Comparison of ENCODE assay signal across 8 cellular contexts in the genomic region with DNA sequence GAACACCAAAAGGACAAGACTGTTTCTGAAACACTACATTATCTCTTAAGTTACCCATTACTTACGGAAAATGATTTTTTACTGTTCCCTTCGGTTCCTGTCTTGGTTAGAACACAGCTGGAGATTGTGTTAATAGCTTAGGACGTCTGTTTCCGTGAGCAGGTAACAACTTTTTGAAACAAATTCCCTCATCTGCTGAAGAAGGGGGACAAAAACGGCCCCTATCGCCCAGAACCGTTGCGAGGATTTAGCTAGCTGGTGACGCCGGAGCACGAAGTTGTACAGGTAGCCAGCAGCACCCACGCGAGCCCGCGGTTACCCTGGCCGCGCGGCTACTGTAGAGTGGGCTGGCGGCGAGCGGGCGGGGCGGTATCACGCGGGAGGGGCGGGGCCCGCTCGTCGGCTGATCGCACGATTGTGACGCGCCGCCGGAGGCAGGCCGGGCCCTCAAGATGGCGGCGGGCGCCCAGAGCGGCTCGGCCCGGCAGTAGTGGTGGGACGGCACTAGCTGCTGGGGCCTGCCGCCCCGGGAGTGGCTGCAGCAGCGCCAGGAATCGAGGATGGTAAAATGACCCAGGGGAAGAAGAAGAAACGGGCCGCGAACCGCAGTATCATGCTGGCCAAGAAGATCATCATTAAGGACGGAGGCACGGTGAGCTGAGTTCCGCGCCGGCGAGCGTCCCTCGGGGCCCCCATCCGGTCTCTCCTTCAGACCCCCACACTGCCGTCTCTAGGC.
DNase-seq lines count a peak whose midpoint lies in the region; ATAC-seq, FAIRE-seq and TF ChIP-seq lines count a peak whose summit lies in the region.

No MANE protein-coding gene starts in this region.

- FAIRE-seq in keratinocyte (lab: Jason Lieb, UNC): peak; percentile 59

- H3K4me2 ChIP-seq in keratinocyte (ENCODE audit: control insufficient read depth, extremely low read depth, insufficient read depth, low read depth, low read length): peak overlapping the region; percentile 86

- ATAC-seq in GM18873 (IDR thresholded peaks at IDR 0.05; ENCODE audit: low FRiP score, unreplicated experiment): peak; percentile 68
- ATAC-seq in HG03108 (IDR thresholded peaks at IDR 0.05; ENCODE audit: unreplicated experiment): peak; percentile 92

- peaks cover 70% of the 10 kb centered on the region for H3K79me2 ChIP-seq in keratinocyte (ENCODE audit: control insufficient read depth, insufficient read depth, low read length)

- TF ChIP-seq CTCF in keratinocyte (optimal IDR thresholded peaks at IDR 0.05 in 1 of 3, IDR thresholded peaks at IDR 0.05 in 1 of 3, conservative IDR thresholded peaks at IDR 0.05 in 1 of 3; ENCODE audit: extremely low read depth in 1 of 3, insufficient read depth in 2 of 3, low read length in 3 of 3): no peak

- H3K27me3 ChIP-seq in keratinocyte (ENCODE audit: control insufficient read depth, extremely low read depth, insufficient read depth, low read length): no peaks in the 10 kb centered on the region

- H3K36me3 ChIP-seq in keratinocyte (ENCODE audit: control insufficient read depth in 2 of 2, extremely low read depth in 1 of 2, insufficient read depth in 2 of 2, low read length in 2 of 2): no peaks in the 10 kb centered on the region

- H3K9me1 ChIP-seq in keratinocyte (ENCODE audit: control insufficient read depth, extremely low read depth, insufficient read depth, low read length): no peaks in the 10 kb centered on the region

- peaks cover 17% of the 10 kb centered on the region for H3K4me1 ChIP-seq in keratinocyte (ENCODE audit: control insufficient read depth, extremely low read depth, insufficient read depth, low read length)

- dilution Hi-C loops in keratinocyte (cut with MboI; ENCODE audit: extremely low pct_ligation_motif_present, low sequenced_read_pairs): no loop called here

- no peaks in the 10 kb centered on the region for H4K20me1 ChIP-seq in keratinocyte (ENCODE audit: control insufficient read depth, extremely low read depth, insufficient read depth, low read length)

- no peaks in the 10 kb centered on the region for H3K9me3 ChIP-seq in keratinocyte (ENCODE audit: control insufficient read depth, low read depth, low read length)

- H2AFZ ChIP-seq in keratinocyte (ENCODE audit: control insufficient read depth, low read length): peak overlapping the region; percentile 83

- DNase-seq in AG08395 (ENCODE audit: low spot score) (peak; percentile 94), NCI-H2227 (lab: John Stamatoyannopoulos, UW; ENCODE audit: unreplicated experiment) (peak; percentile 91), keratinocyte (ENCODE audit: low read depth, low spot score) (no peak)
- DNase-seq in activated CD4-positive, CD25-positive, alpha-beta regulatory T cell (lab: John Stamatoyannopoulos, UW): peak; percentile 74 to 84 (median 79)
- DNase-seq in central memory CD4-positive, alpha-beta T cell: peak; percentile 88
- peak; percentile 70 to 88 (median 81) for DNase-seq in stimulated activated CD4-positive, alpha-beta T cell treated with anti-CD3 and anti-CD28 coated beads, Interleukin-12 subunit alpha, Interleukin-12 subunit beta, amount 100 ng/mL, for 48 hours (ENCODE audit: low read depth in 2 of 3, low spot score in 1 of 3)

- H3K9ac ChIP-seq in keratinocyte (ENCODE audit: control insufficient read depth, extremely low read depth, insufficient read depth, low read length): peak overlapping the region; percentile 99

- peak overlapping the region; percentile 78 to 97 (median 93) for H3K4me3 ChIP-seq in keratinocyte (ENCODE audit: control insufficient read depth in 2 of 3, extremely low read depth in 1 of 3, insufficient read depth in 2 of 3, low read depth in 1 of 3, low read length in 3 of 3)

- peak overlapping the region; percentile 99 for H3K27ac ChIP-seq in keratinocyte (ENCODE audit: control insufficient read depth, insufficient read depth, low read length)
